1 cellular context compared by ENCODE assay signal in the genomic region with DNA sequence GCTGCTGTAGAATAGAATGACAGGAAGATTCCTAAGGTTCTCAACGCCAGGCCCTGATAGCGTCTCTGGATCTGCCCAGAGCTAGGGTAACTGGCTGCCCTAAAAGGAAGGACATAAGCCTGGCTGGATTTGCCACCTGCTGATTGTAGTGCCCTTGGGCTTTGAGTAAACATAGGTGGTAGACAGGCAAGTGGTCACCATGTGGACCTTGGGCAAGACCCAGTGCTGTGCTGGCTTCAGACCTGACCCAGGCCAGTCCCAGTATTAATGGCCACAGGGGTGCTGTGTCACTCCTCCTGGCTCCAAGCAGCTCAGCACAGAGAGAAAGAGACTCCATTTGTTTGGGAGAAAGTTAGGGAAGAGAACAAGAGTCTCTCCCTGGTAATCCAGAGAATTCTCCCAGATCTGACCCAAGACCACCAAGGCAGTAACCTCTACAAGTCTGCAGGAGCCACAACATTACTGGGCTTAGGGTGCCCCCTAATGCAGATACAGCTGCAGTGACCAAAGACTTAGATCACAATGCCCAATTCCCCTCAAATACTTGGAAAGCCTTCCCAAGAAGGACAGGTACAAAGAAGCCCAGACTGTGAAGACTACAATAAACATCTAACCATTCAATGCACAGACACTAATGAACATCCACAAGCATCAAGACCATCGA.
TF ChIP-seq lines count a peak whose summit lies in the region.

No MANE protein-coding gene starts in this region.

TF ChIP-seq in H1, 55 proteins besides CTCF, POLR2A, EP300 and RAD21:
- TF ChIP-seq HDAC2 (IDR thresholded peaks at IDR 0.05; ENCODE audit: borderline replicate concordance in 1 of 2, low read depth in 2 of 2, low read length in 2 of 2), result no peak
- no peak for TF ChIP-seq RXRA (IDR thresholded peaks at IDR 0.05; ENCODE audit: insufficient read depth, low read depth, low read length)
- no peak for TF ChIP-seq GABPA (IDR thresholded peaks at IDR 0.05; ENCODE audit: borderline replicate concordance, insufficient read depth, low read length)
- no peak for TF ChIP-seq SIX5 (IDR thresholded peaks at IDR 0.05; ENCODE audit: low read depth, low read length)
- TF ChIP-seq PHF8 (conservative IDR thresholded peaks at IDR 0.05; ENCODE audit: low read depth, low read length), result no peak
- no peak for TF ChIP-seq ATF2 (IDR thresholded peaks at IDR 0.05; ENCODE audit: low read length)
- TF ChIP-seq SAP30 (IDR thresholded peaks at IDR 0.05; ENCODE audit: insufficient read depth, insufficient replicate concordance, low read length), result no peak
- no peak for TF ChIP-seq ATF3 (IDR thresholded peaks at IDR 0.05; ENCODE audit: insufficient read depth, low read depth, low read length)
TF ChIP-seq in H1: peak in this region for 0.
